2 cellular contexts compared by ENCODE assay signal in the genomic region with DNA sequence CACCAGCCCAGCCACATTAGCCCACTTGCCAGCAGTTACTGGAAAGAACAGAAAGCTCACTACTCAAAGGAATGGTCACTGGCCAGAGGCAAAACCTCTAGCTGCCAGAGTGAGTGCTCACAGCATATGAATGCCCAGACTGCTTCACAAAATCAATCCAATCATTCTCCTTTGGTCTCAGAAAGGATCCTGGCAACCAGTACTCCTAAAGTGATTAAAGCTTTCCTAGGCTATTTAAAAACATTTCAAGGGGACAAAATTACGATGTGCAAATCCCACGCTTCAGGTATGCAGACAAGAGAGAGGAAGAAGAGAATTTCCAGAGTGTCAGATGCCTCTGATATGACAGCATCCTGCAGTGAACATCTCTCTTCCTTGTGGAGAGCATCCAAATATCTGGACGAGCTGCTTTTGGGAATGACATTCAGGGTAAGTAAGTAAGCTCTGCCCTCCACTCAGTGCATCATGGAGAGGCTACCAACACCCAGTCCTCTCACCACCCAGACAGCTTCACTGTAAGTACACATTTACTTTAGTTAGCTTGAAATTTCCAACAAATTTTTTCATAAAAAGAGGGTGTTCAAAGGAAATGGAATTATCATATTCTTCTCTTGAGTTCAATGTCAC.
TF ChIP-seq lines count a peak whose summit lies in the region.

No MANE protein-coding gene starts in this region.

TF ChIP-seq in A549, 52 proteins besides CTCF, POLR2A, EP300 and RAD21 (continued from another document):
- TF ChIP-seq, protein P1, sequence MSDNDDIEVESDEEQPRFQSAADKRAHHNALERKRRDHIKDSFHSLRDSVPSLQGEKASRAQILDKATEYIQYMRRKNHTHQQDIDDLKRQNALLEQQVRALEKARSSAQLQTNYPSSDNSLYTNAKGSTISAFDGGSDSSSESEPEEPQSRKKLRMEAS (IDR thresholded peaks at IDR 0.05) = no peak
- TF ChIP-seq RFX5 (IDR thresholded peaks at IDR 0.05) (no peak), TP53 (CRISPR knock-in tag; IDR thresholded peaks at IDR 0.05) (no peak), USF2 (IDR thresholded peaks at IDR 0.05) (no peak)
- TF ChIP-seq, protein P2, sequence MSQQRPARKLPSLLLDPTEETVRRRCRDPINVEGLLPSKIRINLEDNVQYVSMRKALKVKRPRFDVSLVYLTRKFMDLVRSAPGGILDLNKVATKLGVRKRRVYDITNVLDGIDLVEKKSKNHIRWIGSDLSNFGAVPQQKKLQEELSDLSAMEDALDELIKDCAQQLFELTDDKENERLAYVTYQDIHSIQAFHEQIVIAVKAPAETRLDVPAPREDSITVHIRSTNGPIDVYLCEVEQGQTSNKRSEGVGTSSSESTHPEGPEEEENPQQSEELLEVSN (IDR thresholded peaks at IDR 0.05; ENCODE audit: borderline replicate concordance, low read depth) = no peak
TF ChIP-seq in A549: peak in this region for 0.

TF ChIP-seq in GM23338, 12 proteins besides CTCF, POLR2A, EP300 and RAD21 (continued from another document):
- TF ChIP-seq ZNF462 (CRISPR knock-in tag; IDR thresholded peaks at IDR 0.05) = no peak
- TF ChIP-seq, protein P3, sequence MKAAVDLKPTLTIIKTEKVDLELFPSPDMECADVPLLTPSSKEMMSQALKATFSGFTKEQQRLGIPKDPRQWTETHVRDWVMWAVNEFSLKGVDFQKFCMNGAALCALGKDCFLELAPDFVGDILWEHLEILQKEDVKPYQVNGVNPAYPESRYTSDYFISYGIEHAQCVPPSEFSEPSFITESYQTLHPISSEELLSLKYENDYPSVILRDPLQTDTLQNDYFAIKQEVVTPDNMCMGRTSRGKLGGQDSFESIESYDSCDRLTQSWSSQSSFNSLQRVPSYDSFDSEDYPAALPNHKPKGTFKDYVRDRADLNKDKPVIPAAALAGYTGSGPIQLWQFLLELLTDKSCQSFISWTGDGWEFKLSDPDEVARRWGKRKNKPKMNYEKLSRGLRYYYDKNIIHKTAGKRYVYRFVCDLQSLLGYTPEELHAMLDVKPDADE (IDR thresholded peaks at IDR 0.05) = no peak
- TF ChIP-seq CREB1 (CRISPR knock-in tag; IDR thresholded peaks at IDR 0.05; ENCODE audit: low read depth) = no peak
- no peak for TF ChIP-seq ZNF331 (CRISPR knock-in tag; IDR thresholded peaks at IDR 0.05; ENCODE audit: low read depth)
- TF ChIP-seq STAT1 (IDR thresholded peaks at IDR 0.05; ENCODE audit: unreplicated experiment) = no peak
- TF ChIP-seq POLR2AphosphoS5 (IDR thresholded peaks at IDR 0.05; ENCODE audit: low read depth) = no peak
- TF ChIP-seq, protein P4, sequence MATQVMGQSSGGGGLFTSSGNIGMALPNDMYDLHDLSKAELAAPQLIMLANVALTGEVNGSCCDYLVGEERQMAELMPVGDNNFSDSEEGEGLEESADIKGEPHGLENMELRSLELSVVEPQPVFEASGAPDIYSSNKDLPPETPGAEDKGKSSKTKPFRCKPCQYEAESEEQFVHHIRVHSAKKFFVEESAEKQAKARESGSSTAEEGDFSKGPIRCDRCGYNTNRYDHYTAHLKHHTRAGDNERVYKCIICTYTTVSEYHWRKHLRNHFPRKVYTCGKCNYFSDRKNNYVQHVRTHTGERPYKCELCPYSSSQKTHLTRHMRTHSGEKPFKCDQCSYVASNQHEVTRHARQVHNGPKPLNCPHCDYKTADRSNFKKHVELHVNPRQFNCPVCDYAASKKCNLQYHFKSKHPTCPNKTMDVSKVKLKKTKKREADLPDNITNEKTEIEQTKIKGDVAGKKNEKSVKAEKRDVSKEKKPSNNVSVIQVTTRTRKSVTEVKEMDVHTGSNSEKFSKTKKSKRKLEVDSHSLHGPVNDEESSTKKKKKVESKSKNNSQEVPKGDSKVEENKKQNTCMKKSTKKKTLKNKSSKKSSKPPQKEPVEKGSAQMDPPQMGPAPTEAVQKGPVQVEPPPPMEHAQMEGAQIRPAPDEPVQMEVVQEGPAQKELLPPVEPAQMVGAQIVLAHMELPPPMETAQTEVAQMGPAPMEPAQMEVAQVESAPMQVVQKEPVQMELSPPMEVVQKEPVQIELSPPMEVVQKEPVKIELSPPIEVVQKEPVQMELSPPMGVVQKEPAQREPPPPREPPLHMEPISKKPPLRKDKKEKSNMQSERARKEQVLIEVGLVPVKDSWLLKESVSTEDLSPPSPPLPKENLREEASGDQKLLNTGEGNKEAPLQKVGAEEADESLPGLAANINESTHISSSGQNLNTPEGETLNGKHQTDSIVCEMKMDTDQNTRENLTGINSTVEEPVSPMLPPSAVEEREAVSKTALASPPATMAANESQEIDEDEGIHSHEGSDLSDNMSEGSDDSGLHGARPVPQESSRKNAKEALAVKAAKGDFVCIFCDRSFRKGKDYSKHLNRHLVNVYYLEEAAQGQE (IDR thresholded peaks at IDR 0.05; ENCODE audit: unreplicated experiment) = no peak
